Comparison of ENCODE assay signal across 10 cellular contexts in genomic region chr6:34067814-34068213, GRCh38.
A peak's percentile ranks its signal among the peaks of the same experiment; 100 is the strongest.
DNase-seq lines count a peak whose midpoint lies in the region; ATAC-seq and TF ChIP-seq lines count a peak whose summit lies in the region.
"Had no signal": no experiment of that assay in that cellular context is flagged by ENCODE, and none has a peak within 500 bp of the region (broad histone marks: within the 10 kb centered on the region; RNA-seq: fewer than 3 reads in every experiment).

No MANE protein-coding gene starts in this region.

- TF ChIP-seq POLR2A in Peyer's patch (IDR thresholded peaks at IDR 0.05), result no peak

- intact Hi-C loops in mucosa of descending colon (cut with DNase I, micrococcal nuclease), result no loop called here

- H3K4me3 ChIP-seq in WERI-Rb-1 (ENCODE audit: low read depth, low read length) (no peak overlapping the region), mucosa of descending colon (no peak overlapping the region), Peyer's patch (no peak overlapping the region)

- H3K27ac ChIP-seq in WERI-Rb-1 (peak overlapping the region; percentile 1; the same call in 1 of the 2 replicates), Peyer's patch (no peak overlapping the region)

- H3K4me3 Mint-ChIP-seq in HFFc6, result no peak overlapping the region

- H3K36me3 ChIP-seq in WERI-Rb-1, result no peaks in the 10 kb centered on the region; the same call in 1 of the 2 replicates
- H3K36me3 ChIP-seq in mucosa of descending colon (ENCODE audit: low read depth), result no peaks in the 10 kb centered on the region
- H3K36me3 ChIP-seq in Peyer's patch, result no peaks in the 10 kb centered on the region

- ATAC-seq in mucosa of descending colon, result peak; percentile 65
- ATAC-seq: left cardiac atrium had no signal

- no peaks in the 10 kb centered on the region for H3K36me3 Mint-ChIP-seq in HFFc6 (ENCODE audit: low read depth)

- H3K9me3 Mint-ChIP-seq in HFFc6, result no peaks in the 10 kb centered on the region

- H3K9me3 ChIP-seq in WERI-Rb-1 (ENCODE audit: severe bottlenecking), result no peaks in the 10 kb centered on the region
- H3K9me3 ChIP-seq in mucosa of descending colon, result no peaks in the 10 kb centered on the region
- no peaks in the 10 kb centered on the region for H3K9me3 ChIP-seq in Peyer's patch

- H3K4me1 ChIP-seq in mucosa of descending colon (ENCODE audit: low read depth) (no peaks in the 10 kb centered on the region), Peyer's patch (no peaks in the 10 kb centered on the region)

- H3K4me1 Mint-ChIP-seq in HFFc6 (ENCODE audit: low read depth), result no peaks in the 10 kb centered on the region

- no peak overlapping the region for H3K27ac Mint-ChIP-seq in HFFc6

- TF ChIP-seq CTCF in HFFc6 (IDR thresholded peaks at IDR 0.05), result peak; percentile 21; the same call in 1 of the 2 replicates
- TF ChIP-seq CTCF in WERI-Rb-1 (IDR thresholded peaks at IDR 0.05; ENCODE audit: low read depth, low read length), result peak; percentile 73
- TF ChIP-seq CTCF in mucosa of descending colon (IDR thresholded peaks at IDR 0.05), result no peak
- TF ChIP-seq CTCF in Peyer's patch (IDR thresholded peaks at IDR 0.05), result peak in 1 of 6 experiments; percentile 3

- peaks cover 42% of the 10 kb centered on the region for H3K27me3 Mint-ChIP-seq in HFFc6 (ENCODE audit: insufficient read depth)

- H3K27me3 ChIP-seq in WERI-Rb-1 (ENCODE audit: insufficient read depth, low read depth, severe bottlenecking) (no peaks in the 10 kb centered on the region), Peyer's patch (no peaks in the 10 kb centered on the region)

- DNase-seq in NCI-H2171 treated with DMSO at 0.1 percent for 48 hours (lab: John Stamatoyannopoulos, UW) (peak; percentile 54), NCI-H2171 (lab: John Stamatoyannopoulos, UW) (no peak), HFFc6 (no peak), WERI-Rb-1 (peak; percentile 71), mucosa of descending colon (peak in 2 of 3 donors; percentile 15 to 37), SW 1271 (lab: John Stamatoyannopoulos, UW) (no peak), NCI-H1105 treated with DMSO at 0.1 percent for 48 hours (lab: John Stamatoyannopoulos, UW) (no peak), Peyer's patch (no peak)
- DNase-seq: left cardiac atrium, NCI-H1092 treated with DMSO at 0.1 percent for 48 hours had no signal

Comparison
In these comparisons a context has a peak if more than half of its experiments do, and no peak if none do; other contexts are left out.
1. DNase-seq: peak in NCI-H2171 treated with DMSO at 0.1 percent for 48 hours (single experiment), WERI-Rb-1 (single experiment) and mucosa of descending colon (2 of 3); none in NCI-H2171 (single experiment), HFFc6 (single experiment), SW 1271 (0 of 2), NCI-H1105 treated with DMSO at 0.1 percent for 48 hours (single experiment) and Peyer's patch (0 of 3).